ENCODE assay signal across 22 cellular contexts in the genomic region with DNA sequence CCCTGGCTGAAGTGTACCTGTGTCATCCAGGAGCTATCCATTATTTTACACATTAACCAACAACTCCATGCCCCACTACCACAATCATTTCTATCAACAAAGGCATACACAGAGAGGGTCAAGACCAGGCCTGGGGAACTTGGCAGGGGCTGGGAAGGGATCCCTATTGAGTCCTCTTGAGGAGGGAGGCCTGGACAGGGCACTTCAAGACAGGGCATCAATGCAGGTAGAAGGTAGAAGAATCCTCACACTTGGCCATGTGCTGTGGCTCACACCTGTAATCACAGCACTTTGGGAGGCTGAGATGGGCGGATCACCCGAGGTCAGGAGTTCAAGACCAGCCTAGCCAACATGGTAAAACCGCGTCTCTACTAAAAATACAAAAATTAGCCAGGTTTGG. TPM values are rescaled to one million over a fixed set of nuclear protein-coding genes. Genes with fewer than 3 reads are reported as not detected.
"Had no signal": no experiment of that assay in that cellular context is flagged by ENCODE, and none has a peak within 500 bp of the region (broad histone marks: within the 10 kb centered on the region; RNA-seq: fewer than 3 reads in every experiment).

No MANE protein-coding gene starts in this region.

- H3K9me3 Mint-ChIP-seq: mesothelial cell of epicardium; naive B cell; natural killer cell; nephron progenitor cell; stimulated activated memory B cell treated with anti-CD40 and anti-IgM and Interleukin-4, amounts not matched to agents 10 μg/mL and 1 μg/mL and 100 μg/mL, for 72 hours; stimulated activated naive CD8-positive, alpha-beta T cell treated with anti-CD3 and anti-CD28 coated beads, Interleukin-15, amount 100 ng/mL, for 72 hours; type B pancreatic cell had no signal

- H3K27ac ChIP-seq: left lung, lower lobe of right lung, ovary, prostate gland, sigmoid colon, spleen, tibial nerve, vagina had no signal

- H3K36me3 Mint-ChIP-seq: mesothelial cell of epicardium; naive B cell; natural killer cell; stimulated activated memory B cell treated with anti-CD40 and anti-IgM and Interleukin-4, amounts not matched to agents 10 μg/mL and 1 μg/mL and 100 μg/mL, for 72 hours; type B pancreatic cell had no signal

- H3K4me1 ChIP-seq: prostate gland had no signal

- H3K27ac Mint-ChIP-seq: natural killer cell; nephron progenitor cell; stimulated activated memory B cell treated with anti-CD40 and anti-IgM and Interleukin-4, amounts not matched to agents 10 μg/mL and 1 μg/mL and 100 μg/mL, for 72 hours; stimulated activated naive CD8-positive, alpha-beta T cell treated with anti-CD3 and anti-CD28 coated beads, Interleukin-15, amount 100 ng/mL, for 72 hours; type B pancreatic cell had no signal

- H3K4me3 ChIP-seq: left lung, lower lobe of right lung, ovary, prostate gland, sigmoid colon, spleen, tibial nerve, vagina had no signal

- H3K27me3 ChIP-seq: ovary, tibial nerve, vagina had no signal

- H3K4me3 Mint-ChIP-seq: mesothelial cell of epicardium; naive B cell; natural killer cell; nephron progenitor cell; stimulated activated memory B cell treated with anti-CD40 and anti-IgM and Interleukin-4, amounts not matched to agents 10 μg/mL and 1 μg/mL and 100 μg/mL, for 72 hours; stimulated activated naive CD8-positive, alpha-beta T cell treated with anti-CD3 and anti-CD28 coated beads, Interleukin-15, amount 100 ng/mL, for 72 hours had no signal

- H3K36me3 ChIP-seq: left lung, lower lobe of right lung, ovary, prostate gland, sigmoid colon, spleen, tibial nerve, vagina had no signal

- H3K9me3 ChIP-seq: left lung, lower lobe of right lung, ovary, prostate gland, sigmoid colon, spleen, tibial nerve, vagina had no signal

RNA-seq across cellular contexts. Expression of gene ANKRD33, which starts 13.4 kb away (rescaled TPM):
- total RNA-seq: left colon, left lung, liver, lower lobe of right lung, mammary epithelial cell, natural killer cell, omental fat pad, ovary, prostate gland, right cardiac atrium, sigmoid colon, spleen, temporal lobe, urinary bladder, vagina had no signal

RNA-seq across cellular contexts. Expression of gene FIGNL2, which starts 26.0 kb away (rescaled TPM):
- total RNA-seq: vagina had no signal

RNA-seq across cellular contexts. Expression of gene ACVRL1, which starts 32.8 kb away (rescaled TPM):
- total RNA-seq: mesothelial cell of epicardium had no signal
